ENCODE assay signal across 9 cellular contexts in genomic region chr15:57118013-57118799, GRCh38.
DNase-seq lines count a peak whose midpoint lies in the region; ATAC-seq and TF ChIP-seq lines count a peak whose summit lies in the region.
"Had no signal": no experiment of that assay in that cellular context is flagged by ENCODE, and none has a peak within 500 bp of the region (broad histone marks: within the 10 kb centered on the region; RNA-seq: fewer than 3 reads in every experiment).

No MANE protein-coding gene starts in this region.

- peak; percentile 11 for DNase-seq in MCF 10A (ENCODE audit: unreplicated experiment)
- no peak for DNase-seq in breast epithelium (ENCODE audit: low spot score in 2 of 2)
- no peak for DNase-seq in activated B cell treated with CpG ODN at 0.5 μM for 24 hours
- no peak for DNase-seq in right cardiac atrium
- DNase-seq in OCI-M1 (lab: John Stamatoyannopoulos, UW), result no peak
- no peak for DNase-seq in ureter (ENCODE audit: low spot score)
- DNase-seq in T-helper 9 cell, result no peak

- H3K9me3 Mint-ChIP-seq in MCF 10A (ENCODE audit: unreplicated experiment), result no peaks in the 10 kb centered on the region
- H3K9me3 Mint-ChIP-seq in activated B cell treated with CpG ODN at 0.5 μM for 24 hours, result no peaks in the 10 kb centered on the region

- ATAC-seq in activated B cell treated with CpG ODN at 0.5 μM for 24 hours (ENCODE audit: low read depth) (no peak), right cardiac atrium (peak; percentile 87 to 90)

- no peaks in the 10 kb centered on the region for H3K9me3 ChIP-seq in breast epithelium
- H3K9me3 ChIP-seq in right cardiac atrium (ENCODE audit: control insufficient read depth, low read length), result no peaks in the 10 kb centered on the region
- H3K9me3 ChIP-seq: ascending aorta had no signal

- H3K36me3 ChIP-seq in breast epithelium, result no peaks in the 10 kb centered on the region
- H3K36me3 ChIP-seq: ascending aorta had no signal

- no peaks in the 10 kb centered on the region for H3K27me3 ChIP-seq in breast epithelium
- H3K27me3 ChIP-seq in right cardiac atrium (ENCODE audit: control insufficient read depth, insufficient read depth), result no peaks in the 10 kb centered on the region
- H3K27me3 ChIP-seq: ascending aorta had no signal

- H3K27ac ChIP-seq in breast epithelium (no peak overlapping the region), right cardiac atrium (ENCODE audit: low read length) (no peak overlapping the region), temporal lobe (ENCODE audit: low read depth, low read length) (peak overlapping the region; percentile 65)
- H3K27ac ChIP-seq: ascending aorta had no signal

- POLR2A ChIA-PET in MCF 10A (lab: Yijun Ruan, JAX), result interaction anchor here (2.3 kb wide), 1 partner anchor 198 kb away, joined by 6 read pairs; no protein-coding TSS in a partner anchor
- POLR2A ChIA-PET in activated B cell treated with CpG ODN at 0.5 μM for 24 hours (lab: Charles Lee), result no interaction called here

- H3K4me1 ChIP-seq in breast epithelium (no peaks in the 10 kb centered on the region), right cardiac atrium (ENCODE audit: control insufficient read depth, insufficient read depth, low read length) (peaks cover 4% of the 10 kb centered on the region)

- H3K4me1 Mint-ChIP-seq in MCF 10A (ENCODE audit: insufficient read depth, unreplicated experiment) (peaks cover 13% of the 10 kb centered on the region), activated B cell treated with CpG ODN at 0.5 μM for 24 hours (peaks cover 22% of the 10 kb centered on the region)

- no peaks in the 10 kb centered on the region for H3K36me3 Mint-ChIP-seq in MCF 10A (ENCODE audit: insufficient read depth, unreplicated experiment)
- peaks cover 14% of the 10 kb centered on the region for H3K36me3 Mint-ChIP-seq in activated B cell treated with CpG ODN at 0.5 μM for 24 hours (ENCODE audit: low read depth)

- no peak for TF ChIP-seq CTCF in MCF 10A (IDR thresholded peaks at IDR 0.05; ENCODE audit: unreplicated experiment)
- TF ChIP-seq CTCF in breast epithelium (IDR thresholded peaks at IDR 0.05), result no peak
- no peak for TF ChIP-seq CTCF in activated B cell treated with CpG ODN at 0.5 μM for 24 hours (IDR thresholded peaks at IDR 0.05)

- no TSS peak for BruUV-seq in MCF 10A (replicated peaks; lab: Mats Ljungman, UMichigan)

- intact Hi-C loops in MCF 10A (cut with micrococcal nuclease), result no loop called here
- intact Hi-C loops in breast epithelium (cut with DNase I; ENCODE audit: low total_unique reads), result no loop called here
- intact Hi-C loops in activated B cell treated with CpG ODN at 0.5 μM for 24 hours (cut with micrococcal nuclease), result no loop called here
- intact Hi-C loops in right cardiac atrium (cut with DNase I), result no loop called here

- H3K4me3 Mint-ChIP-seq in MCF 10A (ENCODE audit: unreplicated experiment), result no peak overlapping the region
- no peak overlapping the region for H3K4me3 Mint-ChIP-seq in activated B cell treated with CpG ODN at 0.5 μM for 24 hours

- CTCF ChIA-PET in MCF 10A (lab: Yijun Ruan, JAX), result interaction anchor here (0.7 to 1.3 kb wide), 3 partner anchors 32 to 200 kb away, joined by 3 read pairs; partner anchors contain the start of gene TCF12
- CTCF ChIA-PET in activated B cell treated with CpG ODN at 0.5 μM for 24 hours (lab: Charles Lee), result no interaction called here

- H3K4me3 ChIP-seq in breast epithelium, result no peak overlapping the region
- H3K4me3 ChIP-seq in right cardiac atrium (ENCODE audit: low read length), result no peak overlapping the region
- H3K4me3 ChIP-seq: ascending aorta had no signal

- H3K27ac Mint-ChIP-seq in MCF 10A (ENCODE audit: low read depth, unreplicated experiment) (no peak overlapping the region), activated B cell treated with CpG ODN at 0.5 μM for 24 hours (peak overlapping the region; percentile 50)

- TF ChIP-seq POLR2A in breast epithelium (IDR thresholded peaks at IDR 0.05), result no peak

- 41% methylated on average over 2 of the region's 2 CpGs for WGBS in right cardiac atrium

- H3K27me3 Mint-ChIP-seq in MCF 10A (ENCODE audit: insufficient read depth, unreplicated experiment) (no peaks in the 10 kb centered on the region), activated B cell treated with CpG ODN at 0.5 μM for 24 hours (no peaks in the 10 kb centered on the region)
